ENCODE assay signal across 27 cellular contexts in genomic region chr11:16963316-16963876, GRCh38.
"Had no signal": no experiment of that assay in that cellular context is flagged by ENCODE, and none has a peak within 500 bp of the region (broad histone marks: within the 10 kb centered on the region; RNA-seq: fewer than 3 reads in every experiment).

No MANE protein-coding gene starts in this region.

- H3K27ac ChIP-seq: lower lobe of right lung, pancreas, psoas muscle, right atrium auricular region, right lobe of liver, suprapubic skin, thoracic aorta, tibial artery, uterus had no signal

- FAIRE-seq: keratinocyte, pancreas had no signal

- H3K9me3 ChIP-seq: lower lobe of right lung, mucosa of descending colon, pancreas, psoas muscle, right atrium auricular region, right lobe of liver, suprapubic skin, thoracic aorta, tibial artery, uterus had no signal

- H3K4me3 ChIP-seq: lower lobe of right lung, mucosa of descending colon, pancreas, psoas muscle, right atrium auricular region, right lobe of liver, smooth muscle cell, suprapubic skin, thoracic aorta, tibial artery, uterus had no signal

- H3K27me3 ChIP-seq: pancreas, right atrium auricular region, right lobe of liver, suprapubic skin, tibial artery, uterus had no signal

- ATAC-seq: left cardiac atrium; left lobe of liver; lower lobe of right lung; mucosa of descending colon; naive thymus-derived CD4-positive, alpha-beta T cell; natural killer cell treated with Interleukin-12 subunit alpha and Interleukin-12 subunit beta and Interleukin-15 and Interleukin-18, amount 100 ng/mL, for 72 hours; pancreas; psoas muscle; right lobe of liver had no signal

- H3K4me1 ChIP-seq: lower lobe of right lung, psoas muscle, right atrium auricular region, suprapubic skin, uterus had no signal

- DNase-seq: hippocampal formation; kidney glomerular epithelial cell; left cardiac atrium; lower lobe of right lung; mammary epithelial cell; mesendoderm; midbrain; mucosa of descending colon; naive thymus-derived CD4-positive, alpha-beta T cell; pancreas; psoas muscle; right lobe of liver; stimulated activated CD4-positive, alpha-beta T cell treated with anti-CD3 and anti-CD28 coated beads, Interleukin-12 subunit alpha, Interleukin-12 subunit beta, amount 100 ng/mL, for 4 hours; stimulated activated CD4-positive, alpha-beta T cell treated with anti-CD3 and anti-CD28 coated beads, Interleukin-15, amount 100 ng/mL, for 24 hours; stimulated activated CD4-positive, alpha-beta T cell treated with anti-CD3 and anti-CD28 coated beads, Interleukin-2, amount 100 ng/mL, for 24 hours; stimulated activated CD4-positive, alpha-beta T cell treated with anti-CD3 and anti-CD28 coated beads, Interleukin-4, amount 100 ng/mL, for 1 hour; stimulated activated naive CD4-positive, alpha-beta T cell; tibial artery; trophoblast cell; uterus had no signal

- H3K4me2 ChIP-seq: smooth muscle cell had no signal

- H3K36me3 ChIP-seq: lower lobe of right lung, pancreas, right atrium auricular region, right lobe of liver, suprapubic skin, thoracic aorta, tibial artery, uterus had no signal
